1 cellular context compared by ENCODE assay signal in the genomic region with DNA sequence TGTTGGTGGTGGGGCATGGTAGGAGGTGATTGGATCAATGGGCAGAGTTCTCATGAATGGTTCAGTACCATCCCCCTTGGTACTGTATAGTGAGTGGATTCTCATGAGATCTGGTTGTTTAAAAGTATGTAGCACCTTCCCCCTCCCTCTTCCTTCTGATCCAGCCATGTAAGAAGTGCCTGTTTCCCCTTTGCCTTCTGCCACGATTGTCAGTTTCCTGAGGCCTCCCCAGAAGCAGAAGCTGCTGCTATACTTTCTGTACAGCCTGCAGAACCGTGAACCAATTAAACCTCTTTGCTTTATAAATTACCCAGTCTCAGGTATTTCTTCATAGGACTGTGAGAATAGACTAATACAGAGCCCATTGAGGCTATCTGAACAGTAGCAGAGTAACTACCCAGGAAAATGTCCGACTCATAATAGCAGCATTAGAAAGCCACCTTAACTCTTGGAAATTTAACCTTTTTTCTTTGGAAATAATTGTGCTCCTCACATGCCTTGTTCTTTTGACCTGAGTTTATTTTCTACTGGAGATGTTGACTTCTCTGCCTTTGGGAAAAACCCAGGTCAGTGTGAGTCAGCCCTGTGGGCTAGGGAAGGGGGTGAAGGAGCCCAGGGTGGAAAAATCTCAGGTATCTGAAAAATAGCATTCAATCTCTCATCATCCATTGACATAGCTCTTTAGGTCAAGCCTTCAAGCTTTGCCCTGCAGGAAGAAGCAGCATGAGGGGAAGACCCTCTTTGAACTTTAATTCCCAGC.
TF ChIP-seq lines count a peak whose summit lies in the region.

No MANE protein-coding gene starts in this region.

TF ChIP-seq in WTC11, 78 proteins besides CTCF, POLR2A, EP300 and RAD21 (continued from another document):
- TF ChIP-seq, protein P1, sequence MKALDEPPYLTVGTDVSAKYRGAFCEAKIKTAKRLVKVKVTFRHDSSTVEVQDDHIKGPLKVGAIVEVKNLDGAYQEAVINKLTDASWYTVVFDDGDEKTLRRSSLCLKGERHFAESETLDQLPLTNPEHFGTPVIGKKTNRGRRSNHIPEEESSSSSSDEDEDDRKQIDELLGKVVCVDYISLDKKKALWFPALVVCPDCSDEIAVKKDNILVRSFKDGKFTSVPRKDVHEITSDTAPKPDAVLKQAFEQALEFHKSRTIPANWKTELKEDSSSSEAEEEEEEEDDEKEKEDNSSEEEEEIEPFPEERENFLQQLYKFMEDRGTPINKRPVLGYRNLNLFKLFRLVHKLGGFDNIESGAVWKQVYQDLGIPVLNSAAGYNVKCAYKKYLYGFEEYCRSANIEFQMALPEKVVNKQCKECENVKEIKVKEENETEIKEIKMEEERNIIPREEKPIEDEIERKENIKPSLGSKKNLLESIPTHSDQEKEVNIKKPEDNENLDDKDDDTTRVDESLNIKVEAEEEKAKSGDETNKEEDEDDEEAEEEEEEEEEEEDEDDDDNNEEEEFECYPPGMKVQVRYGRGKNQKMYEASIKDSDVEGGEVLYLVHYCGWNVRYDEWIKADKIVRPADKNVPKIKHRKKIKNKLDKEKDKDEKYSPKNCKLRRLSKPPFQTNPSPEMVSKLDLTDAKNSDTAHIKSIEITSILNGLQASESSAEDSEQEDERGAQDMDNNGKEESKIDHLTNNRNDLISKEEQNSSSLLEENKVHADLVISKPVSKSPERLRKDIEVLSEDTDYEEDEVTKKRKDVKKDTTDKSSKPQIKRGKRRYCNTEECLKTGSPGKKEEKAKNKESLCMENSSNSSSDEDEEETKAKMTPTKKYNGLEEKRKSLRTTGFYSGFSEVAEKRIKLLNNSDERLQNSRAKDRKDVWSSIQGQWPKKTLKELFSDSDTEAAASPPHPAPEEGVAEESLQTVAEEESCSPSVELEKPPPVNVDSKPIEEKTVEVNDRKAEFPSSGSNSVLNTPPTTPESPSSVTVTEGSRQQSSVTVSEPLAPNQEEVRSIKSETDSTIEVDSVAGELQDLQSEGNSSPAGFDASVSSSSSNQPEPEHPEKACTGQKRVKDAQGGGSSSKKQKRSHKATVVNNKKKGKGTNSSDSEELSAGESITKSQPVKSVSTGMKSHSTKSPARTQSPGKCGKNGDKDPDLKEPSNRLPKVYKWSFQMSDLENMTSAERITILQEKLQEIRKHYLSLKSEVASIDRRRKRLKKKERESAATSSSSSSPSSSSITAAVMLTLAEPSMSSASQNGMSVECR (CRISPR knock-in tag; IDR thresholded peaks at IDR 0.05; ENCODE audit: borderline replicate concordance) = no peak
- TF ChIP-seq, protein P2, sequence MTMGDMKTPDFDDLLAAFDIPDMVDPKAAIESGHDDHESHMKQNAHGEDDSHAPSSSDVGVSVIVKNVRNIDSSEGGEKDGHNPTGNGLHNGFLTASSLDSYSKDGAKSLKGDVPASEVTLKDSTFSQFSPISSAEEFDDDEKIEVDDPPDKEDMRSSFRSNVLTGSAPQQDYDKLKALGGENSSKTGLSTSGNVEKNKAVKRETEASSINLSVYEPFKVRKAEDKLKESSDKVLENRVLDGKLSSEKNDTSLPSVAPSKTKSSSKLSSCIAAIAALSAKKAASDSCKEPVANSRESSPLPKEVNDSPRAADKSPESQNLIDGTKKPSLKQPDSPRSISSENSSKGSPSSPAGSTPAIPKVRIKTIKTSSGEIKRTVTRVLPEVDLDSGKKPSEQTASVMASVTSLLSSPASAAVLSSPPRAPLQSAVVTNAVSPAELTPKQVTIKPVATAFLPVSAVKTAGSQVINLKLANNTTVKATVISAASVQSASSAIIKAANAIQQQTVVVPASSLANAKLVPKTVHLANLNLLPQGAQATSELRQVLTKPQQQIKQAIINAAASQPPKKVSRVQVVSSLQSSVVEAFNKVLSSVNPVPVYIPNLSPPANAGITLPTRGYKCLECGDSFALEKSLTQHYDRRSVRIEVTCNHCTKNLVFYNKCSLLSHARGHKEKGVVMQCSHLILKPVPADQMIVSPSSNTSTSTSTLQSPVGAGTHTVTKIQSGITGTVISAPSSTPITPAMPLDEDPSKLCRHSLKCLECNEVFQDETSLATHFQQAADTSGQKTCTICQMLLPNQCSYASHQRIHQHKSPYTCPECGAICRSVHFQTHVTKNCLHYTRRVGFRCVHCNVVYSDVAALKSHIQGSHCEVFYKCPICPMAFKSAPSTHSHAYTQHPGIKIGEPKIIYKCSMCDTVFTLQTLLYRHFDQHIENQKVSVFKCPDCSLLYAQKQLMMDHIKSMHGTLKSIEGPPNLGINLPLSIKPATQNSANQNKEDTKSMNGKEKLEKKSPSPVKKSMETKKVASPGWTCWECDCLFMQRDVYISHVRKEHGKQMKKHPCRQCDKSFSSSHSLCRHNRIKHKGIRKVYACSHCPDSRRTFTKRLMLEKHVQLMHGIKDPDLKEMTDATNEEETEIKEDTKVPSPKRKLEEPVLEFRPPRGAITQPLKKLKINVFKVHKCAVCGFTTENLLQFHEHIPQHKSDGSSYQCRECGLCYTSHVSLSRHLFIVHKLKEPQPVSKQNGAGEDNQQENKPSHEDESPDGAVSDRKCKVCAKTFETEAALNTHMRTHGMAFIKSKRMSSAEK (CRISPR knock-in tag; IDR thresholded peaks at IDR 0.05; ENCODE audit: borderline replicate concordance) = no peak
- TF ChIP-seq ZNF425 (CRISPR knock-in tag; conservative IDR thresholded peaks at IDR 0.05) = no peak
- no peak for TF ChIP-seq ESRRA (CRISPR knock-in tag; IDR thresholded peaks at IDR 0.05; ENCODE audit: borderline replicate concordance)
- TF ChIP-seq TP53 (CRISPR knock-in tag; IDR thresholded peaks at IDR 0.05) = no peak
- no peak for TF ChIP-seq ZNF263 (CRISPR knock-in tag; IDR thresholded peaks at IDR 0.05; ENCODE audit: low read depth)
- TF ChIP-seq, protein P3, sequence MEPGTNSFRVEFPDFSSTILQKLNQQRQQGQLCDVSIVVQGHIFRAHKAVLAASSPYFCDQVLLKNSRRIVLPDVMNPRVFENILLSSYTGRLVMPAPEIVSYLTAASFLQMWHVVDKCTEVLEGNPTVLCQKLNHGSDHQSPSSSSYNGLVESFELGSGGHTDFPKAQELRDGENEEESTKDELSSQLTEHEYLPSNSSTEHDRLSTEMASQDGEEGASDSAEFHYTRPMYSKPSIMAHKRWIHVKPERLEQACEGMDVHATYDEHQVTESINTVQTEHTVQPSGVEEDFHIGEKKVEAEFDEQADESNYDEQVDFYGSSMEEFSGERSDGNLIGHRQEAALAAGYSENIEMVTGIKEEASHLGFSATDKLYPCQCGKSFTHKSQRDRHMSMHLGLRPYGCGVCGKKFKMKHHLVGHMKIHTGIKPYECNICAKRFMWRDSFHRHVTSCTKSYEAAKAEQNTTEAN (CRISPR knock-in tag; IDR thresholded peaks at IDR 0.05) = no peak
- no peak for TF ChIP-seq NFATC4 (CRISPR knock-in tag; IDR thresholded peaks at IDR 0.05)
TF ChIP-seq in WTC11: peak in this region for 0.
